In genomic region chr10:7407368-7408002, GRCh38 we compare ENCODE assay signal across 8 cellular contexts. TPM values are rescaled to one million over a fixed set of nuclear protein-coding genes. Genes with fewer than 3 reads are reported as not detected.
A peak's percentile ranks its signal among the peaks of the same experiment; 100 is the strongest.
DNase-seq lines count a peak whose midpoint lies in the region; ATAC-seq, FAIRE-seq and TF ChIP-seq lines count a peak whose summit lies in the region.

No MANE protein-coding gene starts in this region.

- peak overlapping the region; percentile 69 for H3K27ac ChIP-seq in hepatocyte

- in situ Hi-C loops in G401 (cut with HindIII; ENCODE audit: low sequenced_read_pairs), result no loop called here

- H3K4me2 ChIP-seq in hepatocyte, result peak overlapping the region; percentile 98

- 9% methylated on average over 43 of the region's 49 CpGs for WGBS in hepatocyte (ENCODE audit: low lambda C conversion rate, missing lambda C conversion rate)

- H4K20me1 ChIP-seq in hepatocyte (ENCODE audit: insufficient read depth, poor library complexity, severe bottlenecking), result no peaks in the 10 kb centered on the region

- CTCF ChIA-PET in GM10248 (lab: Yijun Ruan, JAX), result interaction anchor here (0.8 to 2.2 kb wide), 4 partner anchors 8 to 153 kb away, joined by 3 to 7 read pairs (median 4); no protein-coding TSS in a partner anchor

- no peak for ATAC-seq in sciatic nerve
- ATAC-seq in HG02610 (IDR thresholded peaks at IDR 0.05; ENCODE audit: unreplicated experiment), result no peak

- no peak for DNase-seq in activated T-helper 2 cell treated with anti-CD3 and anti-CD28 coated beads, Interferon-gamma antibody, Interleukin-2, Interleukin-4, amounts not matched to agents 10 μg/mL and 5 μg/mL and 100 μg/mL, durations not matched to agents 14 hours and 24 hours and 36 hours (ENCODE audit: low spot score)
- peak; percentile 23 for DNase-seq in hepatocyte (ENCODE audit: low spot score)
- peak; percentile 69 for DNase-seq in sciatic nerve (ENCODE audit: low spot score)
- DNase-seq in G401 (ENCODE audit: low spot score), result no peak
- DNase-seq in D721Med (ENCODE audit: insufficient read length, low spot score), result no peak
- DNase-seq in GM10248 (ENCODE audit: extremely low spot score), result no peak

- POLR2A ChIA-PET in GM10248 (lab: Yijun Ruan, JAX), result no interaction called here

- H3K36me3 ChIP-seq in hepatocyte (replicated peaks; ENCODE audit: insufficient read depth, low read depth), result no peaks in the 10 kb centered on the region

- H3K9me3 ChIP-seq in hepatocyte (ENCODE audit: low read depth), result no peaks in the 10 kb centered on the region

- H3K36me3 Mint-ChIP-seq in activated T-helper 2 cell treated with anti-CD3 and anti-CD28 coated beads, Interferon-gamma antibody, Interleukin-2, Interleukin-4, amounts not matched to agents 10 μg/mL and 5 μg/mL and 100 μg/mL, durations not matched to agents 14 hours and 24 hours and 36 hours (ENCODE audit: low read depth), result peaks cover 29% of the 10 kb centered on the region

- H3K27me3 Mint-ChIP-seq in activated T-helper 2 cell treated with anti-CD3 and anti-CD28 coated beads, Interferon-gamma antibody, Interleukin-2, Interleukin-4, amounts not matched to agents 10 μg/mL and 5 μg/mL and 100 μg/mL, durations not matched to agents 14 hours and 24 hours and 36 hours (ENCODE audit: low read depth), result peaks cover 6% of the 10 kb centered on the region

- no peak overlapping the region for H3K27ac Mint-ChIP-seq in activated T-helper 2 cell treated with anti-CD3 and anti-CD28 coated beads, Interferon-gamma antibody, Interleukin-2, Interleukin-4, amounts not matched to agents 10 μg/mL and 5 μg/mL and 100 μg/mL, durations not matched to agents 14 hours and 24 hours and 36 hours

- no peak for TF ChIP-seq CTCF in GM12875 (IDR thresholded peaks at IDR 0.05; ENCODE audit: borderline replicate concordance, insufficient read depth, low read depth, low read length)
- no peak for TF ChIP-seq CTCF in hepatocyte (IDR thresholded peaks at IDR 0.05; ENCODE audit: poor library complexity)
- no peak for TF ChIP-seq CTCF in D721Med (IDR thresholded peaks at IDR 0.05; ENCODE audit: insufficient read depth, missing control alignments)
- TF ChIP-seq CTCF in GM10248 (IDR thresholded peaks at IDR 0.05; ENCODE audit: control extremely low read depth, extremely low read depth, low read depth, missing control alignments), result no peak

- H3K4me3 ChIP-seq in GM12875 (ENCODE audit: low read depth, low read length) (peak overlapping the region; percentile 81), hepatocyte (peak overlapping the region; percentile 81)

- no peak for FAIRE-seq in D721Med (lab: Jason Lieb, UNC)

- peaks cover 15% of the 10 kb centered on the region for H3K79me2 ChIP-seq in hepatocyte

- H3K9me3 Mint-ChIP-seq in activated T-helper 2 cell treated with anti-CD3 and anti-CD28 coated beads, Interferon-gamma antibody, Interleukin-2, Interleukin-4, amounts not matched to agents 10 μg/mL and 5 μg/mL and 100 μg/mL, durations not matched to agents 14 hours and 24 hours and 36 hours, result no peaks in the 10 kb centered on the region

- intact Hi-C loops in activated T-helper 2 cell treated with anti-CD3 and anti-CD28 coated beads, Interferon-gamma antibody, Interleukin-2, Interleukin-4, amounts not matched to agents 10 μg/mL and 5 μg/mL and 100 μg/mL, durations not matched to agents 14 hours and 24 hours and 36 hours (cut with micrococcal nuclease), result loop anchor here (2.0 to 10.0 kb wide), 2 partner anchors 487 to 1723 kb away; partner anchors contain the start of gene TASOR2
- intact Hi-C loops in sciatic nerve (cut with DNase I), result no loop called here

- peak overlapping the region; percentile 97 for H3K4me3 Mint-ChIP-seq in activated T-helper 2 cell treated with anti-CD3 and anti-CD28 coated beads, Interferon-gamma antibody, Interleukin-2, Interleukin-4, amounts not matched to agents 10 μg/mL and 5 μg/mL and 100 μg/mL, durations not matched to agents 14 hours and 24 hours and 36 hours (ENCODE audit: low read depth)

- no peaks in the 10 kb centered on the region for H3K9me2 ChIP-seq in hepatocyte (replicated peaks; ENCODE audit: insufficient read depth)

- H3K4me1 ChIP-seq in hepatocyte (ENCODE audit: insufficient read depth), result peaks cover 22% of the 10 kb centered on the region

- H3K4me1 Mint-ChIP-seq in activated T-helper 2 cell treated with anti-CD3 and anti-CD28 coated beads, Interferon-gamma antibody, Interleukin-2, Interleukin-4, amounts not matched to agents 10 μg/mL and 5 μg/mL and 100 μg/mL, durations not matched to agents 14 hours and 24 hours and 36 hours (ENCODE audit: low read depth), result peaks cover 45% of the 10 kb centered on the region

- peak overlapping the region; percentile 59 for H2AFZ ChIP-seq in hepatocyte

- H3K27me3 ChIP-seq in hepatocyte, result peaks cover 34% of the 10 kb centered on the region

RNA-seq across cellular contexts. Expression of gene SFMBT2, which starts 3.3 kb away (rescaled TPM):
- total RNA-seq in activated T-helper 2 cell treated with anti-CD3 and anti-CD28 coated beads, Interferon-gamma antibody, Interleukin-2, Interleukin-4, amounts not matched to agents 10 μg/mL and 5 μg/mL and 100 μg/mL, durations not matched to agents 14 hours and 24 hours and 36 hours, result 27.6 and 27.7 TPM in 2 replicates
- total RNA-seq in hepatocyte (3.0 and 3.8 TPM in 2 replicates), sciatic nerve (14.6 TPM)
- 1.1 and 2.3 TPM in 2 replicates for polyA plus RNA-seq in hepatocyte
- total RNA-seq in G401 (2014; rRNA removed; shearing (Covaris generic)), result 0.06 TPM in 1 of 2 replicates, not detected in the other

Comparison
In these comparisons a context has a peak if more than half of its experiments do, and no peak if none do; other contexts are left out.
1. DNase-seq: peak in hepatocyte (single experiment) and sciatic nerve (single experiment); none in activated T-helper 2 cell treated with anti-CD3 and anti-CD28 coated beads, Interferon-gamma antibody, Interleukin-2, Interleukin-4, amounts not matched to agents 10 μg/mL and 5 μg/mL and 100 μg/mL, durations not matched to agents 14 hours and 24 hours and 36 hours (single experiment), G401 (single experiment), D721Med (single experiment) and GM10248 (single experiment).